Comparison of ENCODE assay signal across 25 cellular contexts in the genomic region with DNA sequence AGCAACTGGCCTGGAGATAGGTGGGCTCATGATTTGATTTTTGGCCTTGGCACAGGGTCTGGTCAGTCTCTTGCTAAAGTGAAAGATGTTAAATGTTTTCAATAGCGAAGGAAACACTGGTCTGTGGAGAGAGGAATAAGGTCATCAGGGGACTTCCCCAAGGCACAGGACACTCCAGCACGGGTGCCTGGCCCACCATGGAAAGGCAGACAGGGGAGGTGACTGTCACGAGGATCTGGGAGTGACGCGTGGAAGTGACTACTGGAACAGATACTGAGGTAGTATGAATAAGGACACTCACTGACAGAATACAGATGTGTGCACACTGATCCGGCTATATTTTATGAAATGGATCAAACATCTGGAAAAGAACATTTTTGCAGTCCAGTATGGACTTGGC. TPM values are rescaled to one million over a fixed set of nuclear protein-coding genes. Genes with fewer than 3 reads are reported as not detected.
A peak's percentile ranks its signal among the peaks of the same experiment; 100 is the strongest.
DNase-seq lines count a peak whose midpoint lies in the region; ATAC-seq, FAIRE-seq and TF ChIP-seq lines count a peak whose summit lies in the region.
"Had no signal": no experiment of that assay in that cellular context is flagged by ENCODE, and none has a peak within 500 bp of the region (broad histone marks: within the 10 kb centered on the region; RNA-seq: fewer than 3 reads in every experiment).

No MANE protein-coding gene starts in this region.

- H3K27me3 ChIP-seq in sigmoid colon, result no peaks in the 10 kb centered on the region
- H3K27me3 ChIP-seq: BLaER1, SJSA1 had no signal

- H3K4me1 Mint-ChIP-seq in central memory CD8-positive, alpha-beta T cell, result peaks cover 8% of the 10 kb centered on the region
- no peaks in the 10 kb centered on the region for H3K4me1 Mint-ChIP-seq in mesothelial cell of epicardium

- no peak overlapping the region for H3K4me3 Mint-ChIP-seq in central memory CD8-positive, alpha-beta T cell
- H3K4me3 Mint-ChIP-seq in mesothelial cell of epicardium, result no peak overlapping the region

- H3K36me3 Mint-ChIP-seq in central memory CD8-positive, alpha-beta T cell (ENCODE audit: insufficient read depth), result peaks cover 15% of the 10 kb centered on the region
- peaks cover 5% of the 10 kb centered on the region for H3K36me3 Mint-ChIP-seq in mesothelial cell of epicardium

- DNase-seq in activated CD8-positive, alpha-beta memory T cell treated with anti-CD3 and anti-CD28 coated beads for 24 hours, result peak; percentile 1
- no peak for DNase-seq in activated CD8-positive, alpha-beta memory T cell treated with anti-CD3 and anti-CD28 coated beads, Interleukin-2, amount 50 U/mL, for 48 hours
- no peak for DNase-seq in central memory CD8-positive, alpha-beta T cell (ENCODE audit: low spot score in 2 of 2)
- DNase-seq in sigmoid colon (peak; percentile 39), mesothelial cell of epicardium (ENCODE audit: low spot score in 2 of 2, unreplicated experiment in 2 of 2) (no peak), urothelium cell line (ENCODE audit: low spot score) (no peak), mucosa of descending colon (no peak)
- DNase-seq: CD4-positive, CD25-positive, alpha-beta regulatory T cell; DMS 273 treated with DMSO at 0.1 percent for 48 hours; DMS79 treated with DMSO at 0.1 percent for 48 hours; GF-D8; NCI-H1092; NCI-H1417 treated with DMSO at 0.1 percent for 48 hours; NCI-H187; NCI-H446; NCI-H524 treated with DMSO at 0.1 percent for 48 hours; NK-92 treated with Interleukin-12 subunit alpha and Interleukin-12 subunit beta, amount 100 ng/mL, for 24 hours; PC-9; Right ventricle myocardium superior; RPMI8226 had no signal

- no peak for TF ChIP-seq POLR2A in sigmoid colon (IDR thresholded peaks at IDR 0.05)

- H3K4me3 ChIP-seq in sigmoid colon, result no peak overlapping the region
- H3K4me3 ChIP-seq in mucosa of descending colon, result no peak overlapping the region
- H3K4me3 ChIP-seq: BLaER1, PC-9, SJSA1 had no signal

- intact Hi-C loops in sigmoid colon (cut with DNase I) (no loop called here), mucosa of descending colon (cut with DNase I, micrococcal nuclease) (no loop called here)

- TF ChIP-seq CTCF in sigmoid colon (IDR thresholded peaks at IDR 0.05) (no peak), mesothelial cell of epicardium (IDR thresholded peaks at IDR 0.05; ENCODE audit: unreplicated experiment) (no peak), mucosa of descending colon (IDR thresholded peaks at IDR 0.05) (no peak)

- FAIRE-seq in urothelium cell line (lab: Jason Lieb, UNC), result no peak
- FAIRE-seq: A204.1, GM12892, H54 had no signal

- H3K9me3 ChIP-seq in sigmoid colon (no peaks in the 10 kb centered on the region), mucosa of descending colon (no peaks in the 10 kb centered on the region)
- H3K9me3 ChIP-seq: BLaER1, SJSA1 had no signal

- 86 to 88% methylated on average over 6 of the region's 6 CpGs for WGBS in sigmoid colon, 2 donors

- peak overlapping the region; percentile 60 for H3K27ac Mint-ChIP-seq in central memory CD8-positive, alpha-beta T cell (ENCODE audit: low read depth)
- H3K27ac Mint-ChIP-seq in mesothelial cell of epicardium, result no peak overlapping the region

- H3K36me3 ChIP-seq in sigmoid colon (peaks cover 0 to 15% (median 2%) of the 10 kb centered on the region in 4 donors), mucosa of descending colon (ENCODE audit: low read depth) (no peaks in the 10 kb centered on the region)

- TF ChIP-seq EP300 in sigmoid colon (IDR thresholded peaks at IDR 0.05), result no peak

- no peaks in the 10 kb centered on the region for H3K9me3 Mint-ChIP-seq in central memory CD8-positive, alpha-beta T cell
- no peaks in the 10 kb centered on the region for H3K9me3 Mint-ChIP-seq in mesothelial cell of epicardium

- ATAC-seq in central memory CD8-positive, alpha-beta T cell (replicated peaks; ENCODE audit: extremely low read depth, poor library complexity, severe bottlenecking), result no peak
- ATAC-seq in mucosa of descending colon, result no peak

- no peak overlapping the region for H3K27ac ChIP-seq in sigmoid colon
- H3K27ac ChIP-seq: BLaER1, PC-9, SJSA1 had no signal

- no peaks in the 10 kb centered on the region for H3K27me3 Mint-ChIP-seq in central memory CD8-positive, alpha-beta T cell
- H3K27me3 Mint-ChIP-seq in mesothelial cell of epicardium (ENCODE audit: low read depth), result no peaks in the 10 kb centered on the region
- H3K27me3 Mint-ChIP-seq: CD4-positive, CD25-positive, alpha-beta regulatory T cell had no signal

- H3K4me1 ChIP-seq in sigmoid colon (no peaks in the 10 kb centered on the region), mucosa of descending colon (ENCODE audit: low read depth) (peaks cover 3% of the 10 kb centered on the region)
- H3K4me1 ChIP-seq: BLaER1, SJSA1 had no signal

RNA-seq across cellular contexts. Expression of a gene that starts 16.7 kb away (rescaled TPM):
- total RNA-seq in sigmoid colon (10 to 100 TPM; 27.4 to 59.5 (median 29.9) TPM), mesothelial cell of epicardium (0.22 TPM in 1 of 3 replicates, not detected in the others), mucosa of descending colon (10 to 100 TPM in 2 of 3 donors, 1 to 10 TPM in 1; 6.9 to 14.2 (median 10.3) TPM)
- polyA plus RNA-seq in sigmoid colon, result 10 to 100 TPM in 1 of 3 donors, 1 to 10 TPM in 2; 6.0 to 31.7 (median 7.4) TPM

RNA-seq across cellular contexts. Expression of a gene that starts 39.0 kb away (rescaled TPM):
- total RNA-seq in sigmoid colon, result not detected
- polyA plus RNA-seq in sigmoid colon, result under 1 TPM in 2 of 3 donors, not detected in 1; 0.22 to 0.60 TPM
- 1.9 to 2.0 TPM (median 2.0 TPM) in 3 replicates for total RNA-seq in mesothelial cell of epicardium
- not detected for total RNA-seq in mucosa of descending colon

Comparison
In these comparisons a context has a peak if more than half of its experiments do, and no peak if none do; other contexts are left out.
1. DNase-seq: peak in activated CD8-positive, alpha-beta memory T cell treated with anti-CD3 and anti-CD28 coated beads for 24 hours (single experiment) and sigmoid colon (single experiment); none in activated CD8-positive, alpha-beta memory T cell treated with anti-CD3 and anti-CD28 coated beads, Interleukin-2, amount 50 U/mL, for 48 hours (single experiment), central memory CD8-positive, alpha-beta T cell (0 of 2), mesothelial cell of epicardium (0 of 2), urothelium cell line (single experiment) and mucosa of descending colon (0 of 3).